In genomic region chr17:2796164-2797140, GRCh38 we compare ENCODE assay signal across 8 cellular contexts. TPM values are rescaled to one million over a fixed set of nuclear protein-coding genes. Genes with fewer than 3 reads are reported as not detected.
DNase-seq lines count a peak whose midpoint lies in the region; ATAC-seq and TF ChIP-seq lines count a peak whose summit lies in the region.

RAP1GAP2 (plus strand) TSS chr17:2796438; CDS start chr17:2796528, 90 bp downstream.

- no peak for ATAC-seq in HG03095 (IDR thresholded peaks at IDR 0.05; ENCODE audit: unreplicated experiment)

- H3K36me3 ChIP-seq in left ventricle myocardium inferior = no peaks in the 10 kb centered on the region

- peaks cover 64% of the 10 kb centered on the region for H3K27me3 ChIP-seq in left ventricle myocardium inferior (ENCODE audit: low read depth)

- intact Hi-C loops in left ventricle myocardium inferior (cut with micrococcal nuclease) = no loop called here

- H3K27ac Mint-ChIP-seq in activated T-cell treated with anti-CD3 and anti-CD28 coated beads, Interleukin-2, amount 50 U/mL, for 24 hours = no peak within 1 kb of the TSS

- no peak within 1 kb of the TSS for H3K27ac ChIP-seq in left ventricle myocardium inferior (replicated peaks)

- peak within 1 kb of the TSS; percentile 35 for H3K4me3 ChIP-seq in left ventricle myocardium inferior

- H3K9me3 ChIP-seq in left ventricle myocardium inferior (replicated peaks) = no peaks in the 10 kb centered on the region

- peak within 1 kb of the TSS; percentile 68 for H3K4me3 Mint-ChIP-seq in activated T-cell treated with anti-CD3 and anti-CD28 coated beads, Interleukin-2, amount 50 U/mL, for 24 hours

- peaks cover 65% of the 10 kb centered on the region for H3K4me1 Mint-ChIP-seq in activated T-cell treated with anti-CD3 and anti-CD28 coated beads, Interleukin-2, amount 50 U/mL, for 24 hours (ENCODE audit: low read depth)

- peaks cover 12% of the 10 kb centered on the region for H3K4me1 ChIP-seq in left ventricle myocardium inferior

- no peaks in the 10 kb centered on the region for H3K9me3 Mint-ChIP-seq in activated T-cell treated with anti-CD3 and anti-CD28 coated beads, Interleukin-2, amount 50 U/mL, for 24 hours

- peaks cover 3% of the 10 kb centered on the region for H3K36me3 Mint-ChIP-seq in activated T-cell treated with anti-CD3 and anti-CD28 coated beads, Interleukin-2, amount 50 U/mL, for 24 hours (ENCODE audit: low read depth)

- no peak for TF ChIP-seq CTCF in left ventricle myocardium inferior (IDR thresholded peaks at IDR 0.05; ENCODE audit: borderline replicate concordance)

- peaks cover 69% of the 10 kb centered on the region for H3K27me3 Mint-ChIP-seq in activated T-cell treated with anti-CD3 and anti-CD28 coated beads, Interleukin-2, amount 50 U/mL, for 24 hours

- DNase-seq in NOMO-1 (lab: John Stamatoyannopoulos, UW; ENCODE audit: unreplicated experiment in 2 of 2) (peak; percentile 97 to 98), left ventricle myocardium inferior (peak; percentile 62), SK-N-DZ (ENCODE audit: low spot score) (no peak), SW480 (ENCODE audit: low spot score) (no peak), GM19240 (ENCODE audit: insufficient read length, low spot score) (no peak)
- DNase-seq in activated T-cell treated with anti-CD3 and anti-CD28 coated beads, Interleukin-2, amount 50 U/mL, for 24 hours = peak; percentile 68
- peak; percentile 49 for DNase-seq in stimulated activated CD4-positive, alpha-beta T cell treated with anti-CD3 and anti-CD28 coated beads, Interleukin-4, amount 100 ng/mL, for 1 hour

RNA-seq across cellular contexts. Expression of gene RAP1GAP2, which starts in this region (rescaled TPM):
- 63.8 TPM for total RNA-seq in left ventricle myocardium inferior
- polyA plus RNA-seq in SK-N-DZ (2014; cell fraction: cytosol; rRNA removed) = 11.6 and 12.0 TPM in 2 replicates
- 32.4 and 37.7 TPM in 2 replicates for polyA plus RNA-seq in SK-N-DZ (2014; cell fraction: nucleus; rRNA removed)

Comparison
In these comparisons a context has a peak if more than half of its experiments do, and no peak if none do; other contexts are left out.
1. DNase-seq: peak in NOMO-1 (2 of 2), activated T-cell treated with anti-CD3 and anti-CD28 coated beads, Interleukin-2, amount 50 U/mL, for 24 hours (single experiment), left ventricle myocardium inferior (single experiment) and stimulated activated CD4-positive, alpha-beta T cell treated with anti-CD3 and anti-CD28 coated beads, Interleukin-4, amount 100 ng/mL, for 1 hour (single experiment); none in SK-N-DZ (single experiment), SW480 (single experiment) and GM19240 (single experiment).